ENCODE assay signal across 9 cellular contexts in genomic region chr15:67121725-67122600, GRCh38. TPM values are rescaled to one million over a fixed set of nuclear protein-coding genes. Genes with fewer than 3 reads are reported as not detected.
A peak's percentile ranks its signal among the peaks of the same experiment; 100 is the strongest.
DNase-seq lines count a peak whose midpoint lies in the region; ATAC-seq, FAIRE-seq and TF ChIP-seq lines count a peak whose summit lies in the region.
"Had no signal": no experiment of that assay in that cellular context is flagged by ENCODE, and none has a peak within 500 bp of the region (broad histone marks: within the 10 kb centered on the region; RNA-seq: fewer than 3 reads in every experiment).

No MANE protein-coding gene starts in this region.

- H2AFZ ChIP-seq in endothelial cell of umbilical vein (ENCODE audit: low read depth, low read length): no peak overlapping the region
- no peak overlapping the region for H2AFZ ChIP-seq in neuronal stem cell (ENCODE audit: low read length)

- dilution Hi-C loops in endothelial cell of umbilical vein (cut with MboI; ENCODE audit: extremely low pct_ligation_motif_present, low sequenced_read_pairs): no loop called here

- H2BK12ac ChIP-seq in neuronal stem cell (ENCODE audit: low read length): no peak overlapping the region

- H3K27ac Mint-ChIP-seq in CD14-positive monocyte: peak overlapping the region; percentile 97 to 99 (median 98)
- peak overlapping the region; percentile 90 for H3K27ac Mint-ChIP-seq in T-helper 17 cell

- H3K36me3 Mint-ChIP-seq in CD14-positive monocyte (peaks cover 45 to 57% of the 10 kb centered on the region in 2 donors), T-helper 17 cell (ENCODE audit: low read depth) (peaks cover 4% of the 10 kb centered on the region)

- CTCF ChIA-PET in endothelial cell of umbilical vein (lab: Charles Lee): interaction anchor here (0.7 to 1.5 kb wide), 8 partner anchors 15 to 182 kb away, joined by 3 to 6 read pairs (median 4); no protein-coding TSS in a partner anchor

- H3K23ac ChIP-seq in neuronal stem cell (ENCODE audit: low read depth, low read length, poor library complexity): no peak overlapping the region

- H3K27me3 ChIP-seq in endothelial cell of umbilical vein (ENCODE audit: control insufficient read depth in 2 of 2, insufficient read depth in 2 of 2, low read length in 2 of 2) (no peaks in the 10 kb centered on the region), pancreas (no peaks in the 10 kb centered on the region), neuronal stem cell (ENCODE audit: control insufficient read depth in 3 of 3, insufficient read depth in 3 of 3, low read depth in 1 of 3, low read length in 3 of 3) (no peaks in the 10 kb centered on the region)

- H3K4ac ChIP-seq in neuronal stem cell (ENCODE audit: low read length): no peak overlapping the region

- H3K27ac ChIP-seq in endothelial cell of umbilical vein (ENCODE audit: insufficient read depth, low read depth, low read length) (peak overlapping the region; percentile 92), pancreas (peak overlapping the region; percentile 60 to 90 (median 82)), neuronal stem cell (replicated peaks; ENCODE audit: low read length) (no peak overlapping the region)

- H2BK120ac ChIP-seq in neuronal stem cell (ENCODE audit: low read depth, low read length): no peak overlapping the region

- intact Hi-C loops in CD14-positive monocyte (cut with micrococcal nuclease): loop anchor here (2.0 to 5.0 kb wide), 3 partner anchors 15 to 40 kb away; no protein-coding TSS in a partner anchor
- intact Hi-C loops in endothelial cell of umbilical vein (cut with micrococcal nuclease): loop anchor here (1.0 to 2.0 kb wide), 7 partner anchors 13 to 56 kb away; no protein-coding TSS in a partner anchor
- intact Hi-C loops in pancreas (cut with DNase I): no loop called here

- no peak overlapping the region for H2BK5ac ChIP-seq in neuronal stem cell (ENCODE audit: low read length)

- H2BK15ac ChIP-seq in neuronal stem cell (ENCODE audit: low read length): no peak overlapping the region

- H2AK5ac ChIP-seq in neuronal stem cell (ENCODE audit: low read depth, low read length): no peak overlapping the region

- no peak overlapping the region for H3K18ac ChIP-seq in neuronal stem cell (ENCODE audit: low read length)

- ATAC-seq in T-helper 17 cell: no peak
- no peak for ATAC-seq in pancreas

- no peaks in the 10 kb centered on the region for H3K9me1 ChIP-seq in endothelial cell of umbilical vein (replicated peaks; ENCODE audit: control insufficient read depth, extremely low read depth, insufficient read depth, low read length)

- TF ChIP-seq POLR2A in endothelial cell of umbilical vein (IDR thresholded peaks at IDR 0.05; ENCODE audit: low read depth, low read length): no peak

- no peak overlapping the region for H4K8ac ChIP-seq in neuronal stem cell (ENCODE audit: low read depth, low read length)

- H3K9ac ChIP-seq in endothelial cell of umbilical vein (replicated peaks; ENCODE audit: extremely low read depth, insufficient read depth, low read length): peak overlapping the region; percentile 66
- H3K9ac ChIP-seq in neuronal stem cell (ENCODE audit: low read depth, low read length, poor library complexity): no peak overlapping the region

- H3K4me2 ChIP-seq in endothelial cell of umbilical vein (ENCODE audit: insufficient read depth, low read length): peak overlapping the region; percentile 9
- no peak overlapping the region for H3K4me2 ChIP-seq in neuronal stem cell (ENCODE audit: insufficient read depth, low read length, poor library complexity, severe bottlenecking)

- no peak overlapping the region for H4K91ac ChIP-seq in neuronal stem cell (ENCODE audit: low read depth, low read length, poor library complexity)

- peak; percentile 74 for FAIRE-seq in endothelial cell of umbilical vein (lab: Jason Lieb, UNC)
- FAIRE-seq in pancreas (lab: Jason Lieb, UNC): no peak

- H3K79me1 ChIP-seq in neuronal stem cell (ENCODE audit: low read depth, low read length): peaks cover 4% of the 10 kb centered on the region

- peaks cover 0 to 3% (median 0%) of the 10 kb centered on the region in 3 donors for H3K27me3 Mint-ChIP-seq in CD14-positive monocyte (ENCODE audit: low read depth in 3 of 3)
- no peaks in the 10 kb centered on the region for H3K27me3 Mint-ChIP-seq in T-helper 17 cell

- H3K4me1 ChIP-seq in endothelial cell of umbilical vein (ENCODE audit: control insufficient read depth, extremely low read depth, insufficient read depth, low read length): peaks cover 83% of the 10 kb centered on the region
- peaks cover 40 to 70% (median 49%) of the 10 kb centered on the region in 3 donors for H3K4me1 ChIP-seq in pancreas
- peaks cover 9 to 17% of the 10 kb centered on the region in 2 donors for H3K4me1 ChIP-seq in neuronal stem cell (ENCODE audit: control insufficient read depth in 2 of 2, insufficient read depth in 1 of 2, low read depth in 1 of 2, low read length in 2 of 2)

- POLR2A ChIA-PET in endothelial cell of umbilical vein (lab: Charles Lee): interaction anchor here (1.3 kb wide), 1 partner anchor 11 kb away, joined by 3 read pairs; no protein-coding TSS in a partner anchor

- WGBS in pancreas, 2 donors: 91 to 95% methylated on average over 9 of the region's 9 CpGs
- no CpG with 5 or more reads among the region's 9 CpGs for WGBS in neuronal stem cell (ENCODE audit: extremely low coverage in 2 of 2, insufficient read length in 2 of 2, insufficient replicate concordance in 1 of 2), 2 donors

- no peak overlapping the region for H3K14ac ChIP-seq in neuronal stem cell (ENCODE audit: low read length)

- H3K4me3 Mint-ChIP-seq in CD14-positive monocyte (peak overlapping the region; percentile 9 to 49), T-helper 17 cell (peak overlapping the region; percentile 85)

- no TSS peak for BruUV-seq in endothelial cell of umbilical vein (replicated peaks; lab: Mats Ljungman, UMichigan)

- H3K36me3 ChIP-seq in endothelial cell of umbilical vein (ENCODE audit: control insufficient read depth in 2 of 2, extremely low read depth in 1 of 2, insufficient read depth in 2 of 2, low read length in 2 of 2) (no peaks in the 10 kb centered on the region), pancreas (no peaks in the 10 kb centered on the region), neuronal stem cell (replicated peaks in 1 of 2; ENCODE audit: control insufficient read depth in 2 of 2, insufficient read depth in 2 of 2, low read length in 2 of 2) (peaks cover 0 to 15% of the 10 kb centered on the region in 2 donors)

- peaks cover 93% of the 10 kb centered on the region for H3K79me2 ChIP-seq in endothelial cell of umbilical vein (ENCODE audit: control insufficient read depth, insufficient read depth, low read length)

- no peaks in the 10 kb centered on the region for H4K20me1 ChIP-seq in endothelial cell of umbilical vein (replicated peaks; ENCODE audit: control insufficient read depth, extremely low read depth, insufficient read depth, low read length)

- TF ChIP-seq CTCF in CD14-positive monocyte (IDR thresholded peaks at IDR 0.05): no peak
- no peak for TF ChIP-seq CTCF in endothelial cell of umbilical vein (IDR thresholded peaks at IDR 0.05; ENCODE audit: extremely low read depth in 1 of 2, insufficient read depth in 1 of 2, low read depth in 1 of 2, low read length in 2 of 2)
- TF ChIP-seq CTCF in pancreas (IDR thresholded peaks at IDR 0.05): no peak

- H3K4me1 Mint-ChIP-seq in CD14-positive monocyte (peaks cover 85% of the 10 kb centered on the region), T-helper 17 cell (peaks cover 66% of the 10 kb centered on the region)

- H3K9me3 ChIP-seq in T-helper 17 cell (ENCODE audit: control insufficient read depth, low read length, poor library complexity, severe bottlenecking): no peaks in the 10 kb centered on the region
- no peaks in the 10 kb centered on the region for H3K9me3 ChIP-seq in endothelial cell of umbilical vein (replicated peaks; ENCODE audit: control insufficient read depth, insufficient read depth, low read length)
- no peaks in the 10 kb centered on the region for H3K9me3 ChIP-seq in pancreas
- no peaks in the 10 kb centered on the region for H3K9me3 ChIP-seq in neuronal stem cell (replicated peaks in 1 of 2; ENCODE audit: control insufficient read depth in 2 of 2, insufficient read depth in 1 of 2, low read depth in 1 of 2, low read length in 2 of 2)

- H3K9me3 Mint-ChIP-seq in CD14-positive monocyte: peaks cover 0 to 3% (median 0%) of the 10 kb centered on the region in 7 donors

- no peak overlapping the region for H3K4me3 ChIP-seq in endothelial cell of umbilical vein (replicated peaks in 1 of 3; ENCODE audit: insufficient read depth in 1 of 3, low read depth in 1 of 3, low read length in 3 of 3)
- H3K4me3 ChIP-seq in pancreas: no peak overlapping the region
- no peak overlapping the region for H3K4me3 ChIP-seq in neuronal stem cell (ENCODE audit: low read length in 2 of 2)

- no peak for DNase-seq in CD14-positive monocyte (ENCODE audit: low spot score)
- DNase-seq in T-helper 17 cell: no peak
- no peak for DNase-seq in endothelial cell of umbilical vein (ENCODE audit: low read depth, low spot score)
- no peak for DNase-seq in pancreas
- no peak for DNase-seq in neuronal stem cell (ENCODE audit: low spot score)
- no peak for DNase-seq in kidney tubule cell (ENCODE audit: low spot score)
- no peak for DNase-seq in mucosa of gallbladder (ENCODE audit: low spot score)
- no peak for DNase-seq in activated effector memory CD4-positive, alpha-beta T cell treated with Interleukin-2 at 50 U/mL for 16 hours
- DNase-seq: NCI-H1417 had no signal

TF ChIP-seq in endothelial cell of umbilical vein, 7 proteins besides CTCF, POLR2A, EP300 and RAD21 (continues in another document):
- no peak for TF ChIP-seq MYC (IDR thresholded peaks at IDR 0.05; ENCODE audit: low read depth, low read length)
- TF ChIP-seq POLR2AphosphoS5 (IDR thresholded peaks at IDR 0.05; ENCODE audit: insufficient read depth, low read depth, low read length): no peak
- TF ChIP-seq GATA2 (IDR thresholded peaks at IDR 0.05; ENCODE audit: insufficient read depth, insufficient read length, low read depth, low read length): no peak

RNA-seq across cellular contexts. Expression of gene SMAD3, which starts 56.6 kb away (rescaled TPM):
- polyA plus RNA-seq in CD14-positive monocyte: 1 to 10 TPM; 4.4 to 5.4 TPM
- total RNA-seq in T-helper 17 cell: 10 to 100 TPM; 79.8 to 82.9 TPM
- total RNA-seq in endothelial cell of umbilical vein: 71.7 and 88.2 TPM in 2 replicates
- polyA plus RNA-seq in endothelial cell of umbilical vein: 53.4 and 56.4 TPM in 2 replicates
- polyA plus RNA-seq in endothelial cell of umbilical vein (2011; cell fraction: cytosol; rRNA removed): 47.7 and 47.9 TPM in 2 replicates
- polyA plus RNA-seq in endothelial cell of umbilical vein (2011; cell fraction: nucleus; rRNA removed): 114 and 122 TPM in 2 replicates
- 87.3 and 91.3 TPM in 2 replicates for polyA plus RNA-seq in endothelial cell of umbilical vein (2012)
- 53.1 and 59.9 TPM in 2 replicates for polyA minus RNA-seq in endothelial cell of umbilical vein
- polyA minus RNA-seq in endothelial cell of umbilical vein (2011; cell fraction: cytosol; rRNA and poly(A)+ RNA removed): 13.7 TPM
- 73.9 and 75.1 TPM in 2 replicates for polyA minus RNA-seq in endothelial cell of umbilical vein (2011; cell fraction: nucleus; rRNA and poly(A)+ RNA removed)
- 10 to 100 TPM; 15.6 to 42.5 (median 23.8) TPM for total RNA-seq in pancreas
- polyA plus RNA-seq in pancreas: 10 to 100 TPM in 1 of 2 donors, 1 to 10 TPM in 1; 7.9 to 13.5 TPM
- polyA plus RNA-seq in neuronal stem cell (2013, experiment 1 of 2): 32.6 TPM
- polyA plus RNA-seq in neuronal stem cell (2013, experiment 2 of 2): 32.9 TPM
- total RNA-seq in mucosa of gallbladder: 59.0 TPM

Comparison
In these comparisons a context has a peak if more than half of its experiments do, and no peak if none do; other contexts are left out.
1. intact Hi-C loops: an anchor here in CD14-positive monocyte (2.0 to 5.0 kb wide) and endothelial cell of umbilical vein (1.0 to 2.0 kb wide); none called in pancreas.